Comparison of ENCODE assay signal across 22 cellular contexts in genomic region chr15:78111788-78112187, GRCh38. TPM values are rescaled to one million over a fixed set of nuclear protein-coding genes. Genes with fewer than 3 reads are reported as not detected.
DNase-seq lines count a peak whose midpoint lies in the region; TF ChIP-seq lines count a peak whose summit lies in the region.
"Had no signal": no experiment of that assay in that cellular context is flagged by ENCODE, and none has a peak within 500 bp of the region (broad histone marks: within the 10 kb centered on the region; RNA-seq: fewer than 3 reads in every experiment).

No MANE protein-coding gene starts in this region.

- H3K4me3 ChIP-seq in spleen, result no peak overlapping the region
- H3K4me3 ChIP-seq: BLaER1 had no signal

- intact Hi-C loops in spleen (cut with DNase I; ENCODE audit: low total_unique reads), result loop anchor here (2.0 to 5.0 kb wide), 3 partner anchors 81 to 311 kb away; no protein-coding TSS in a partner anchor

- DNase-seq in chondrocyte (ENCODE audit: low spot score) (peak; percentile 61), islet precursor cell (peak; percentile 38), spleen (peak; percentile 61), SHP77 treated with DMSO at 0.1 percent for 48 hours (lab: John Stamatoyannopoulos, UW) (no peak), midbrain (lab: John Stamatoyannopoulos, UW) (no peak), cerebellar cortex (ENCODE audit: low spot score) (no peak)
- DNase-seq in activated naive CD8-positive, alpha-beta T cell treated with anti-CD3 and anti-CD28 coated beads for 36 hours, result no peak
- DNase-seq: 8988T; ACHN; BE2C; C1 segment of cervical spinal cord; Caco-2; Calu3; CD4-positive, alpha-beta memory T cell; CD4-positive, CD25-positive, alpha-beta regulatory T cell; DMS79 treated with DMSO at 0.1 percent for 48 hours; GF-D8 had no signal

- no peak overlapping the region for H3K27ac Mint-ChIP-seq in chondrocyte (ENCODE audit: unreplicated experiment)
- no peak overlapping the region for H3K27ac Mint-ChIP-seq in activated naive CD8-positive, alpha-beta T cell treated with anti-CD3 and anti-CD28 coated beads for 36 hours
- H3K27ac Mint-ChIP-seq: CD14-positive monocyte; CD4-positive, alpha-beta memory T cell; CD4-positive, CD25-positive, alpha-beta regulatory T cell; CD8-positive, alpha-beta memory T cell had no signal

- 76 to 96% (median 90%) methylated on average over 3 of the region's 3 CpGs for WGBS in spleen, 5 donors

- no peaks in the 10 kb centered on the region for H3K27me3 Mint-ChIP-seq in chondrocyte (ENCODE audit: low read depth)
- no peaks in the 10 kb centered on the region for H3K27me3 Mint-ChIP-seq in activated naive CD8-positive, alpha-beta T cell treated with anti-CD3 and anti-CD28 coated beads for 36 hours

- no peaks in the 10 kb centered on the region for H3K27me3 ChIP-seq in spleen (replicated peaks in 1 of 7)
- H3K27me3 ChIP-seq: BE2C, BLaER1 had no signal

- peaks cover 0 to 19% (median 11%) of the 10 kb centered on the region in 6 donors for H3K4me1 ChIP-seq in spleen
- H3K4me1 ChIP-seq: BE2C, Caco-2 had no signal

- H3K27ac ChIP-seq in spleen, result no peak overlapping the region
- H3K27ac ChIP-seq: BLaER1 had no signal

- TF ChIP-seq CTCF in chondrocyte (IDR thresholded peaks at IDR 0.05), result no peak
- TF ChIP-seq CTCF in spleen (IDR thresholded peaks at IDR 0.05 in 8 of 11, conservative IDR thresholded peaks at IDR 0.05 in 3 of 11), result no peak

- TF ChIP-seq POLR2A in spleen (IDR thresholded peaks at IDR 0.05), result no peak

- no peaks in the 10 kb centered on the region for H3K36me3 ChIP-seq in spleen
- H3K36me3 ChIP-seq: BE2C, BLaER1 had no signal

- no peak overlapping the region for H3K4me3 Mint-ChIP-seq in chondrocyte (ENCODE audit: unreplicated experiment)
- H3K4me3 Mint-ChIP-seq in activated naive CD8-positive, alpha-beta T cell treated with anti-CD3 and anti-CD28 coated beads for 36 hours, result no peak overlapping the region
- H3K4me3 Mint-ChIP-seq: CD14-positive monocyte; CD4-positive, alpha-beta memory T cell; CD4-positive, CD25-positive, alpha-beta regulatory T cell; CD8-positive, alpha-beta memory T cell had no signal

- H3K9me3 Mint-ChIP-seq in chondrocyte (ENCODE audit: low read depth), result no peaks in the 10 kb centered on the region
- no peaks in the 10 kb centered on the region for H3K9me3 Mint-ChIP-seq in activated naive CD8-positive, alpha-beta T cell treated with anti-CD3 and anti-CD28 coated beads for 36 hours
- H3K9me3 Mint-ChIP-seq: CD14-positive monocyte; CD4-positive, alpha-beta memory T cell; CD4-positive, CD25-positive, alpha-beta regulatory T cell; CD8-positive, alpha-beta memory T cell had no signal

- H3K36me3 Mint-ChIP-seq in chondrocyte (ENCODE audit: low read depth), result no peaks in the 10 kb centered on the region
- H3K36me3 Mint-ChIP-seq in activated naive CD8-positive, alpha-beta T cell treated with anti-CD3 and anti-CD28 coated beads for 36 hours, result no peaks in the 10 kb centered on the region
- H3K36me3 Mint-ChIP-seq: CD14-positive monocyte; CD4-positive, alpha-beta memory T cell; CD4-positive, CD25-positive, alpha-beta regulatory T cell; CD8-positive, alpha-beta memory T cell had no signal

- H3K9me3 ChIP-seq in spleen, result no peaks in the 10 kb centered on the region
- H3K9me3 ChIP-seq: BE2C, BLaER1, Caco-2 had no signal

- H3K4me1 Mint-ChIP-seq in chondrocyte (ENCODE audit: low read depth), result no peaks in the 10 kb centered on the region
- H3K4me1 Mint-ChIP-seq in activated naive CD8-positive, alpha-beta T cell treated with anti-CD3 and anti-CD28 coated beads for 36 hours, result peaks cover 7% of the 10 kb centered on the region

RNA-seq across cellular contexts. Expression of gene SH2D7, which starts 19.4 kb away (rescaled TPM):
- total RNA-seq in chondrocyte, result not detected in 3 replicates
- not detected for total RNA-seq in spleen
- polyA plus RNA-seq in spleen, result not detected
- not detected for total RNA-seq in activated naive CD8-positive, alpha-beta T cell treated with anti-CD3 and anti-CD28 coated beads for 36 hours
- total RNA-seq: A673; Caco-2; Calu3; CD4-positive, alpha-beta memory T cell; CD4-positive, CD25-positive, alpha-beta regulatory T cell; CD8-positive, alpha-beta memory T cell had no signal
- polyA plus RNA-seq: AG04450; CD14-positive monocyte; CD4-positive, alpha-beta memory T cell; CD8-positive, alpha-beta memory T cell had no signal

RNA-seq across cellular contexts. Expression of gene CIB2, which starts 19.5 kb away (rescaled TPM):
- total RNA-seq in chondrocyte, result 5.7 to 8.8 TPM (median 8.0 TPM) in 3 replicates
- total RNA-seq in spleen, result 1 to 10 TPM; 1.0 to 5.0 (median 3.5) TPM
- 1 to 10 TPM; 1.7 to 3.2 (median 3.1) TPM for polyA plus RNA-seq in spleen
- 1 to 10 TPM; 1.8 to 1.9 TPM for total RNA-seq in activated naive CD8-positive, alpha-beta T cell treated with anti-CD3 and anti-CD28 coated beads for 36 hours

RNA-seq across cellular contexts. Expression of gene TBC1D2B, which starts 34.3 kb away (rescaled TPM):
- 44.3 to 64.2 TPM (median 58.1 TPM) in 3 replicates for total RNA-seq in chondrocyte
- total RNA-seq in spleen, result 100 to 1,000 TPM in 5 of 7 donors, 10 to 100 TPM in 2; 88.7 to 131 (median 106) TPM
- polyA plus RNA-seq in spleen, result 10 to 100 TPM in 2 of 3 donors, 1 to 10 TPM in 1; 9.4 to 19.4 (median 10.0) TPM
- 10 to 100 TPM; 39.4 to 44.1 TPM for total RNA-seq in activated naive CD8-positive, alpha-beta T cell treated with anti-CD3 and anti-CD28 coated beads for 36 hours

RNA-seq across cellular contexts. Expression of gene IDH3A, which starts 37.4 kb away (rescaled TPM):
- total RNA-seq in chondrocyte, result 42.6 to 50.7 TPM (median 48.7 TPM) in 3 replicates
- total RNA-seq in spleen, result 10 to 100 TPM; 63.9 to 90.7 (median 74.0) TPM
- polyA plus RNA-seq in spleen, result 10 to 100 TPM; 27.6 to 36.5 (median 31.7) TPM
- 100 to 1,000 TPM; 149 to 150 TPM for total RNA-seq in activated naive CD8-positive, alpha-beta T cell treated with anti-CD3 and anti-CD28 coated beads for 36 hours

Comparison
In these comparisons a context has a peak if more than half of its experiments do, and no peak if none do; other contexts are left out.
1. DNase-seq: peak in chondrocyte (single experiment), islet precursor cell (single experiment) and spleen (single experiment); none in SHP77 treated with DMSO at 0.1 percent for 48 hours (single experiment), midbrain (single experiment), cerebellar cortex (single experiment) and activated naive CD8-positive, alpha-beta T cell treated with anti-CD3 and anti-CD28 coated beads for 36 hours (single experiment).